In the genomic region with DNA sequence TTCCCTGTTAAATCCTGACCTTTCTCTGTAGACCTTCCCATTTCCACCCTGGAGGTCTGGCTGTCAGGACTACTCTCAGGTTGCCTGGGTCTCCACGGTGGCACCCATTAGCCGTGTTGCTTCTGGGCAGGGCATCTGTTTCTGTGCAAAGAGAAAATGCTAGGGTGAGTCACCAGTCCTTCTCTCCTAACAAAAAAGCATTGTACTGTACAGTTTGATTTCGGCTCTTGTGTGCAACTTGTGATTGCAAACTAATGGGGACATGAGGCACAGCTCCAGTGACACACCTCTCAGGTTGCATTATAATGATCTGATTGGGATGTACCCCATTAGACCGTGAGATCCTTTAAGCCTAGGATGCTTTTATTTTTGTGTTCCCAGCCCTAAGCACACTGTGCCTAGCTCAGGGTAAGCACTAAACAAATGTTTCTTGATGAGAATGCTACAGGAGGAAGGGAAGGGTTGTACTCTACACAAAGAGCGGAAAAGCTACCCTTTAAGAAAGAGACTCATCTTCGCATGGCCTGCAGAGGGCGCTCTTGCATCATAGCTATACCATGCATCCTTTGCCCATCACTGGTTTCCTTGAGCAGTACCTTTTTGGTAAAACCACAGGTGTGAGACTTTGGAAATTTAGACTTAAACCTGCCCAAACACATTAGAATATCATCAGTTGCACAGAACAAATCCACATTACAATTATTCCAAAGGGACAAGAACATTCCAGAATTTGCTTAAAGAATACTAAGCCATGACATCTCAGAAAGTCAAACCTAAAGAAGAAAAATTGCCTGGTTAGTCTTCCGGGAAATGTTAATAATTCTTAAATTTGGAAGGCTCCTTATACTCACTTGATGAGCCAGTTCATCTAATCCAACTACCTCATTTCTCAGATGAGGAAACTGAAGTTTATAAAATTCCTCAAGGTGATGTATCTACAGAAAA, we compare ENCODE assay signal across 8 cellular contexts. TPM values are rescaled to one million over a fixed set of nuclear protein-coding genes. Genes with fewer than 3 reads are reported as not detected.
DNase-seq lines count a peak whose midpoint lies in the region; ATAC-seq and TF ChIP-seq lines count a peak whose summit lies in the region.

No MANE protein-coding gene starts in this region.

- ATAC-seq in GM18861 (IDR thresholded peaks at IDR 0.05; ENCODE audit: unreplicated experiment) (peak; percentile 63), upper lobe of right lung (peak; percentile 93)

- in situ Hi-C loops in SK-MEL-5 (cut with HindIII; ENCODE audit: low pct_unique_long_range_greater_than_20kb, low sequenced_read_pairs) = no loop called here

- peak; percentile 59 for DNase-seq in AG08396 (ENCODE audit: low spot score)
- peak; percentile 88 for DNase-seq in SK-MEL-5 (ENCODE audit: low read depth, low spot score)
- peak; percentile 78 for DNase-seq in activated naive CD4-positive, alpha-beta T cell treated with Interleukin-2 at 50 U/mL for 16 hours
- DNase-seq in glomerular visceral epithelial cell (ENCODE audit: extremely low spot score) = peak; percentile 65
- DNase-seq in pons (ENCODE audit: low spot score) = peak; percentile 85
- peak; percentile 76 for DNase-seq in upper lobe of right lung

- H3K27me3 ChIP-seq in upper lobe of right lung = no peaks in the 10 kb centered on the region

- H3K4me1 ChIP-seq in upper lobe of right lung = no peaks in the 10 kb centered on the region

- H3K9me3 ChIP-seq in upper lobe of right lung = no peaks in the 10 kb centered on the region

- intact Hi-C loops in upper lobe of right lung (cut with DNase I) = no loop called here

- H3K4me3 ChIP-seq in upper lobe of right lung = no peak overlapping the region

- no peak overlapping the region for H3K27ac ChIP-seq in upper lobe of right lung

- TF ChIP-seq CTCF in LNCAP (IDR thresholded peaks at IDR 0.05) = peak; percentile 77
- peak; percentile 92 for TF ChIP-seq CTCF in upper lobe of right lung (IDR thresholded peaks at IDR 0.05)

- no peaks in the 10 kb centered on the region for H3K36me3 ChIP-seq in upper lobe of right lung

RNA-seq across cellular contexts. Expression of gene TRIM13, which starts 20.3 kb away (rescaled TPM):
- total RNA-seq in SK-MEL-5 (2014; rRNA removed; shearing (Covaris generic)) = 38.5 and 41.8 TPM in 2 replicates
- 16.3 and 16.4 TPM in 2 replicates for polyA plus RNA-seq in SK-MEL-5 (2015; cell fraction: cytosol; rRNA removed)
- polyA plus RNA-seq in SK-MEL-5 (2015; cell fraction: nucleus; rRNA removed) = 53.9 and 69.4 TPM in 2 replicates
- 29.5 TPM for total RNA-seq in upper lobe of right lung

RNA-seq across cellular contexts. Expression of gene KCNRG, which starts 38.7 kb away (rescaled TPM):
- 0.80 and 1.7 TPM in 2 replicates for total RNA-seq in SK-MEL-5 (2014; rRNA removed; shearing (Covaris generic))
- polyA plus RNA-seq in SK-MEL-5 (2015; cell fraction: cytosol; rRNA removed) = 1.00 and 1.3 TPM in 2 replicates
- 3.0 TPM in 1 of 2 replicates, not detected in the other for polyA plus RNA-seq in SK-MEL-5 (2015; cell fraction: nucleus; rRNA removed)
- total RNA-seq in upper lobe of right lung = 1.5 TPM

RNA-seq across cellular contexts. Expression of gene SPRYD7, which starts 40.4 kb away (rescaled TPM):
- 9.1 and 9.4 TPM in 2 replicates for total RNA-seq in SK-MEL-5 (2014; rRNA removed; shearing (Covaris generic))
- 11.6 and 11.7 TPM in 2 replicates for polyA plus RNA-seq in SK-MEL-5 (2015; cell fraction: cytosol; rRNA removed)
- polyA plus RNA-seq in SK-MEL-5 (2015; cell fraction: nucleus; rRNA removed) = 6.1 and 9.0 TPM in 2 replicates
- 14.6 TPM for total RNA-seq in upper lobe of right lung
